Comparison of ENCODE assay signal across 24 cellular contexts in the genomic region with DNA sequence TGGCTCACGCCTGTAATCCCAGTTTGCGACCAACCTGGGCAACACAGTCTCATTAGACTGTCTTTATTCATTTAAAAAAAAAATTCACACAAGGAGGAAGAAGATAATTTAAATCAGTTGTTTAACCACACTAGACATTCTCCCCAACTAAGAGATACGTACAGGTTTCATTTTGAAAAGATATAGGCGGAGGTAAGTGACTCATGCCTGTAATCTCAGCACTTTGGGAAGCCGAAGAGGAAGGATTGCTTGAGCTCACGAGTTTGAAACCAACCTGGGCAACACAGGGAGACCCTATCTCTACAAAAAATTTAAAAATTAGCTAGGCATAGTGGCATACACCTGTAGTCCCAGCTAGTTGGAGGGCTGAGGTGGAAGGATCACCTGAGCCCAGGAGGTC. TPM values are rescaled to one million over a fixed set of nuclear protein-coding genes. Genes with fewer than 3 reads are reported as not detected.
A peak's percentile ranks its signal among the peaks of the same experiment; 100 is the strongest.
DNase-seq lines count a peak whose midpoint lies in the region; TF ChIP-seq lines count a peak whose summit lies in the region.
"Had no signal": no experiment of that assay in that cellular context is flagged by ENCODE, and none has a peak within 500 bp of the region (broad histone marks: within the 10 kb centered on the region; RNA-seq: fewer than 3 reads in every experiment).

No MANE protein-coding gene starts in this region.

- POLR2A ChIA-PET in Caco-2 (lab: Charles Lee), result interaction anchor here (0.6 kb wide), 1 partner anchor 23 kb away, joined by 6 read pairs; no protein-coding TSS in a partner anchor

- WGBS in hepatocyte (ENCODE audit: low lambda C conversion rate, missing lambda C conversion rate), result 79% methylated on average over 6 of the region's 6 CpGs
- 70 to 86% (median 72%) methylated on average over 6 of the region's 6 CpGs for WGBS in spleen, 5 donors

- no peak overlapping the region for H3K4me3 Mint-ChIP-seq in Caco-2 (ENCODE audit: unreplicated experiment)
- H3K4me3 Mint-ChIP-seq in progenitor cell of endocrine pancreas (ENCODE audit: low read depth), result no peak overlapping the region
- H3K4me3 Mint-ChIP-seq: CD4-positive, alpha-beta T cell had no signal

- H3K36me3 Mint-ChIP-seq in Caco-2 (ENCODE audit: insufficient read depth, unreplicated experiment), result peaks cover 19% of the 10 kb centered on the region
- H3K36me3 Mint-ChIP-seq in progenitor cell of endocrine pancreas (ENCODE audit: insufficient read depth), result peaks cover 2% of the 10 kb centered on the region
- H3K36me3 Mint-ChIP-seq: IgD-negative memory B cell had no signal

- H3K9me3 ChIP-seq in Caco-2, result no peaks in the 10 kb centered on the region
- no peaks in the 10 kb centered on the region for H3K9me3 ChIP-seq in hepatocyte (ENCODE audit: low read depth)
- H3K9me3 ChIP-seq in spleen, result no peaks in the 10 kb centered on the region
- H3K9me3 ChIP-seq: BLaER1 treated with 17β-estradiol and CSF1 and Interleukin-3, amounts not matched to agents 10 nM and 100 nM; Peyer's patch had no signal

- no peaks in the 10 kb centered on the region for H3K27me3 Mint-ChIP-seq in Caco-2 (ENCODE audit: insufficient read depth, unreplicated experiment)
- no peaks in the 10 kb centered on the region for H3K27me3 Mint-ChIP-seq in progenitor cell of endocrine pancreas

- H3K4me3 ChIP-seq in Caco-2 (ENCODE audit: low read depth, low read length) (no peak overlapping the region), hepatocyte (no peak overlapping the region), spleen (no peak overlapping the region)
- H3K4me3 ChIP-seq: BLaER1 treated with 17β-estradiol and CSF1 and Interleukin-3, amounts not matched to agents 10 nM and 100 nM; GM12878; Peyer's patch; SK-N-MC had no signal

- H3K4me1 ChIP-seq in Caco-2 (peaks cover 27% of the 10 kb centered on the region), hepatocyte (ENCODE audit: insufficient read depth) (peaks cover 13% of the 10 kb centered on the region), spleen (peaks cover 7 to 25% (median 13%) of the 10 kb centered on the region in 6 donors)

- no peaks in the 10 kb centered on the region for H3K9me2 ChIP-seq in hepatocyte (replicated peaks; ENCODE audit: insufficient read depth)

- TF ChIP-seq CTCF in Caco-2 (IDR thresholded peaks at IDR 0.05; ENCODE audit: insufficient read depth in 1 of 2, low read depth in 1 of 2, low read length in 1 of 2, severe bottlenecking in 1 of 2, unreplicated experiment in 1 of 2) (no peak), hepatocyte (IDR thresholded peaks at IDR 0.05; ENCODE audit: poor library complexity) (no peak), progenitor cell of endocrine pancreas (IDR thresholded peaks at IDR 0.05; ENCODE audit: unreplicated experiment) (no peak), spleen (IDR thresholded peaks at IDR 0.05 in 8 of 11, conservative IDR thresholded peaks at IDR 0.05 in 3 of 11) (no peak)

- H4K20me1 ChIP-seq in hepatocyte (ENCODE audit: insufficient read depth, poor library complexity, severe bottlenecking), result peaks cover 22% of the 10 kb centered on the region

- H3K27ac ChIP-seq in hepatocyte, result peak overlapping the region; percentile 35
- no peak overlapping the region for H3K27ac ChIP-seq in spleen
- H3K27ac ChIP-seq: BLaER1 treated with 17β-estradiol and CSF1 and Interleukin-3, amounts not matched to agents 10 nM and 100 nM; Peyer's patch; SK-N-MC had no signal

- H3K27ac Mint-ChIP-seq in Caco-2 (ENCODE audit: unreplicated experiment), result peak overlapping the region; percentile 21
- H3K27ac Mint-ChIP-seq in progenitor cell of endocrine pancreas, result peak overlapping the region; percentile 47
- H3K27ac Mint-ChIP-seq: CD4-positive, alpha-beta T cell; IgD-negative memory B cell had no signal

- no peaks in the 10 kb centered on the region for H3K27me3 ChIP-seq in Caco-2 (replicated peaks; ENCODE audit: control insufficient read depth, insufficient read depth, low read length)
- no peaks in the 10 kb centered on the region for H3K27me3 ChIP-seq in hepatocyte
- H3K27me3 ChIP-seq in spleen (replicated peaks in 1 of 7), result peaks cover 0 to 37% (median 0%) of the 10 kb centered on the region in 7 donors
- H3K27me3 ChIP-seq: Peyer's patch had no signal

- DNase-seq in Caco-2 (no peak), OCI-M1 (lab: John Stamatoyannopoulos, UW) (peak; percentile 21), hepatocyte (ENCODE audit: low spot score) (no peak), progenitor cell of endocrine pancreas (ENCODE audit: low spot score, unreplicated experiment) (no peak), ureter (ENCODE audit: low spot score) (no peak), spleen (no peak), HPDE6-E6E7 (ENCODE audit: extremely low spot score) (no peak)
- no peak for DNase-seq in central memory CD4-positive, alpha-beta T cell
- DNase-seq: AML-193; CD4-positive, alpha-beta T cell; NCI-H1092 treated with DMSO at 0.1 percent for 48 hours; NCI-H1436; NCI-H187; NCI-H2107; NCI-H446; NCI-H524 treated with DMSO at 0.1 percent for 48 hours; NCI-H774; NK-92 treated with Interleukin-12 subunit alpha and Interleukin-12 subunit beta, amount 100 ng/mL, for 24 hours; SIG-M5 had no signal

- H3K79me2 ChIP-seq in hepatocyte, result peaks cover 92% of the 10 kb centered on the region

- no peaks in the 10 kb centered on the region for H3K9me3 Mint-ChIP-seq in Caco-2 (ENCODE audit: unreplicated experiment)
- H3K9me3 Mint-ChIP-seq in progenitor cell of endocrine pancreas (ENCODE audit: low read depth), result no peaks in the 10 kb centered on the region
- H3K9me3 Mint-ChIP-seq: CD4-positive, alpha-beta T cell; IgD-negative memory B cell had no signal

- H3K36me3 ChIP-seq in Caco-2 (ENCODE audit: control insufficient read depth, insufficient read depth, low read length) (0 out of 2 replicates have a peak, but pooled peaks cover 1% of the 10 kb centered on the region), hepatocyte (replicated peaks; ENCODE audit: insufficient read depth, low read depth) (no peaks in the 10 kb centered on the region), spleen (no peaks in the 10 kb centered on the region)
- H3K36me3 ChIP-seq: BLaER1 treated with 17β-estradiol and CSF1 and Interleukin-3, amounts not matched to agents 10 nM and 100 nM; Peyer's patch had no signal

- no peak for TF ChIP-seq POLR2A in spleen (IDR thresholded peaks at IDR 0.05)

- H3K4me1 Mint-ChIP-seq in Caco-2 (ENCODE audit: low read depth, unreplicated experiment) (peaks cover 33% of the 10 kb centered on the region), progenitor cell of endocrine pancreas (ENCODE audit: low read depth) (peaks cover 31% of the 10 kb centered on the region)

- H2AFZ ChIP-seq in hepatocyte, result no peak overlapping the region

- intact Hi-C loops in Caco-2 (cut with micrococcal nuclease; ENCODE audit: unreplicated experiment), result no loop called here
- intact Hi-C loops in spleen (cut with DNase I; ENCODE audit: low total_unique reads), result no loop called here

- no TSS peak for BruUV-seq in Caco-2 (replicated peaks; lab: Mats Ljungman, UMichigan)

- CTCF ChIA-PET in Caco-2 (lab: Charles Lee), result interaction anchor here (1.1 kb wide), 1 partner anchor 28 kb away, joined by 3 read pairs; no protein-coding TSS in a partner anchor

- no peak overlapping the region for H3K4me2 ChIP-seq in hepatocyte
- H3K4me2 ChIP-seq: BLaER1 treated with 17β-estradiol and CSF1 and Interleukin-3, amounts not matched to agents 10 nM and 100 nM had no signal

RNA-seq across cellular contexts. Expression of gene CMTM4, which starts 5.3 kb away (rescaled TPM):
- 106 and 108 TPM in 2 replicates for total RNA-seq in Caco-2 (2022)
- total RNA-seq in hepatocyte, result 77.9 and 84.8 TPM in 2 replicates
- polyA plus RNA-seq in hepatocyte, result 17.4 and 19.2 TPM in 2 replicates
- total RNA-seq in progenitor cell of endocrine pancreas, result 80.9 and 82.3 TPM in 2 replicates
- 31.6 TPM for total RNA-seq in ureter
- 10 to 100 TPM in 1 of 7 donors, 1 to 10 TPM in 6; 3.8 to 10.2 (median 7.4) TPM for total RNA-seq in spleen
- polyA plus RNA-seq in spleen, result 1 to 10 TPM in 2 of 3 donors, under 1 TPM in 1; 0.70 to 1.5 (median 1.1) TPM
